14 cellular contexts compared by ENCODE assay signal in the genomic region with DNA sequence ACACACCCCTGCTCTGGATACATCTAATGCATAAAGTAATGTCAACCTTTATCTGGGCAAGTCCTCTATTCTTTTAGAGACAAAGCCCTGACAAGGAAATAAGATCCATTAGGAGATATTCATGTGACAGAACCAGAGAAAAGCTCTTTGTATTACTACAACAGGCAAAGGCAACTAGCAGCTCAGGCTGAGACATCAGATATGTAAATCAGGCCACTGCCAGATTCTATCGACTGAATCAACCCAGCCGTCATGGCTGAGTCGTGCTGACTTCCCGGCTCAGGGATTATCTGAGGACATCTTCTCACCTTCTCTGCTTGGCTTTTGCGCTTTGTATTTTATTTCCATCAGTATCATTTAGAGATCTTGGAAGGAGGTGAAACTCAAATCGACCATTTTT.
DNase-seq lines count a peak whose midpoint lies in the region; ATAC-seq and TF ChIP-seq lines count a peak whose summit lies in the region.
"Had no signal": no experiment of that assay in that cellular context is flagged by ENCODE, and none has a peak within 500 bp of the region (broad histone marks: within the 10 kb centered on the region; RNA-seq: fewer than 3 reads in every experiment).

No MANE protein-coding gene starts in this region.

- H3K27me3 ChIP-seq in parathyroid adenoma (ENCODE audit: control insufficient read depth, insufficient read depth, low read length): no peaks in the 10 kb centered on the region

- H3K36me3 ChIP-seq in parathyroid adenoma (ENCODE audit: control insufficient read depth, insufficient read depth, low read length): no peaks in the 10 kb centered on the region

- ATAC-seq in SK-N-SH treated with all-trans-retinoic acid at 6 μM for 48 hours: peak; percentile 79; the same call in 2 of the 3 replicates
- ATAC-seq: activated CD4-positive, CD25-positive, alpha-beta regulatory T cell treated with anti-CD3 and anti-CD28 coated beads, Interleukin-2, amount 50 U/mL, for 24 hours; activated T-cell treated with anti-CD3 and anti-CD28 coated beads, Interleukin-2, amount 50 U/mL, for 4 hours had no signal

- H3K4me3 ChIP-seq in parathyroid adenoma (ENCODE audit: low read depth, low read length): no peak overlapping the region

- H2AFZ ChIP-seq in parathyroid adenoma: no peak overlapping the region

- H3K79me2 ChIP-seq in parathyroid adenoma: no peaks in the 10 kb centered on the region

- H3K4me2 ChIP-seq in parathyroid adenoma (ENCODE audit: low read length): peak overlapping the region; percentile 13
- H3K4me2 ChIP-seq: KMS-11 had no signal

- no peak overlapping the region for H3K9ac ChIP-seq in parathyroid adenoma
- H3K9ac ChIP-seq: KMS-11 had no signal

- DNase-seq in ELR (ENCODE audit: low read depth): peak; percentile 26
- DNase-seq in glomerular visceral epithelial cell (ENCODE audit: extremely low spot score): peak; percentile 6
- DNase-seq in NCI-H1417 treated with DMSO at 0.1 percent for 48 hours (lab: John Stamatoyannopoulos, UW): no peak
- DNase-seq in OCI-M2 (lab: John Stamatoyannopoulos, UW; ENCODE audit: unreplicated experiment): no peak
- no peak for DNase-seq in kidney glomerular epithelial cell (lab: John Stamatoyannopoulos, UW)
- no peak for DNase-seq in NCI-H146 treated with DMSO at 0.1 percent for 48 hours (lab: John Stamatoyannopoulos, UW; ENCODE audit: unreplicated experiment)
- DNase-seq: activated T-cell treated with anti-CD3 and anti-CD28 coated beads, Interleukin-2, amount 50 U/mL, for 4 hours; effector CD8-positive, alpha-beta T cell; NCI-H2107; right cardiac atrium had no signal

- TF ChIP-seq CTCF in parathyroid adenoma (IDR thresholded peaks at IDR 0.05): no peak

- peaks cover 32% of the 10 kb centered on the region for H3K4me1 ChIP-seq in parathyroid adenoma

- H3K27ac ChIP-seq in parathyroid adenoma: peak overlapping the region; percentile 26
- H3K27ac ChIP-seq: KMS-11 had no signal

- H3K9me3 ChIP-seq in parathyroid adenoma (ENCODE audit: control insufficient read depth, low read length): no peaks in the 10 kb centered on the region

TF ChIP-seq in SK-N-SH treated with all-trans-retinoic acid at 6 μM for 48 hours, 23 proteins besides CTCF, POLR2A, EP300 and RAD21:
- TF ChIP-seq PPARA (CRISPR knock-in tag; IDR thresholded peaks at IDR 0.05; ENCODE audit: borderline replicate concordance): no peak
- TF ChIP-seq, protein P1, sequence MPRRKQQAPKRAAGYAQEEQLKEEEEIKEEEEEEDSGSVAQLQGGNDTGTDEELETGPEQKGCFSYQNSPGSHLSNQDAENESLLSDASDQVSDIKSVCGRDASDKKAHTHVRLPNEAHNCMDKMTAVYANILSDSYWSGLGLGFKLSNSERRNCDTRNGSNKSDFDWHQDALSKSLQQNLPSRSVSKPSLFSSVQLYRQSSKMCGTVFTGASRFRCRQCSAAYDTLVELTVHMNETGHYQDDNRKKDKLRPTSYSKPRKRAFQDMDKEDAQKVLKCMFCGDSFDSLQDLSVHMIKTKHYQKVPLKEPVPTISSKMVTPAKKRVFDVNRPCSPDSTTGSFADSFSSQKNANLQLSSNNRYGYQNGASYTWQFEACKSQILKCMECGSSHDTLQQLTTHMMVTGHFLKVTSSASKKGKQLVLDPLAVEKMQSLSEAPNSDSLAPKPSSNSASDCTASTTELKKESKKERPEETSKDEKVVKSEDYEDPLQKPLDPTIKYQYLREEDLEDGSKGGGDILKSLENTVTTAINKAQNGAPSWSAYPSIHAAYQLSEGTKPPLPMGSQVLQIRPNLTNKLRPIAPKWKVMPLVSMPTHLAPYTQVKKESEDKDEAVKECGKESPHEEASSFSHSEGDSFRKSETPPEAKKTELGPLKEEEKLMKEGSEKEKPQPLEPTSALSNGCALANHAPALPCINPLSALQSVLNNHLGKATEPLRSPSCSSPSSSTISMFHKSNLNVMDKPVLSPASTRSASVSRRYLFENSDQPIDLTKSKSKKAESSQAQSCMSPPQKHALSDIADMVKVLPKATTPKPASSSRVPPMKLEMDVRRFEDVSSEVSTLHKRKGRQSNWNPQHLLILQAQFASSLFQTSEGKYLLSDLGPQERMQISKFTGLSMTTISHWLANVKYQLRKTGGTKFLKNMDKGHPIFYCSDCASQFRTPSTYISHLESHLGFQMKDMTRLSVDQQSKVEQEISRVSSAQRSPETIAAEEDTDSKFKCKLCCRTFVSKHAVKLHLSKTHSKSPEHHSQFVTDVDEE (CRISPR knock-in tag; IDR thresholded peaks at IDR 0.05): 0 out of 2 replicates have a peak, but pooled peaks have one; percentile 29

Comparison
In these comparisons a context has a peak if more than half of its experiments do, and no peak if none do; other contexts are left out.
1. DNase-seq: peak in ELR (single experiment) and glomerular visceral epithelial cell (single experiment); none in NCI-H1417 treated with DMSO at 0.1 percent for 48 hours (single experiment), OCI-M2 (single experiment), kidney glomerular epithelial cell (single experiment) and NCI-H146 treated with DMSO at 0.1 percent for 48 hours (single experiment).